Comparison of ENCODE assay signal across 8 cellular contexts in the genomic region with DNA sequence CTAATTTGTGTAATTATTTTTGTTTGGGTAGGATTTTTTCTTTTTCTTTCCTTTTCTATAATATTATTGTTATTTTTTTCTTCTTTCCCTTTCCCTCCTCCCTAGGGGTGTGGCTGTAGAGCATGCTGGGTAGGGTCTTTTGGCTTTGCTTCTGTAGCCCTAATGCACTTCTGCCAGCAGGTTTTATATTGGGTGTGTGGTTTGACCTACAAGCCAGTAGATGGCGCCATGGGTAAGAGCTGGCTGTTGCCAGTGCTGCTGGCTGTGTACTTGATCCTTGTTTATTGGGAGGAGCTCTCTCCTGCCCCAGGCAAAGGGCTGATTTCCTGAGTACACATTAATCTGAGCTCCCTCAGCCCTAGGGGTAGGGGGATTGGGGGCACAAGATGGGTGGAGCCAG.
DNase-seq lines count a peak whose midpoint lies in the region; ATAC-seq, FAIRE-seq and TF ChIP-seq lines count a peak whose summit lies in the region.
"Not testable (repeated sequence)": the region's sequence is repeated elsewhere in the genome, so short reads cannot be mapped to it uniquely, and the experiment has no call there.

No MANE protein-coding gene starts in this region.

- H3K27me3 ChIP-seq in GM06990 (replicated peaks; ENCODE audit: control insufficient read depth, insufficient read depth, low read length); OCI-LY3 (ENCODE audit: low read depth, low read length); endothelial cell of umbilical vein (ENCODE audit: control insufficient read depth in 2 of 2, insufficient read depth in 2 of 2, low read length in 2 of 2); keratinocyte (ENCODE audit: control insufficient read depth, extremely low read depth, insufficient read depth, low read length); prostate gland (replicated peaks; ENCODE audit: insufficient read depth): not testable (repeated sequence)

- H3K4me1 ChIP-seq in OCI-LY3 (ENCODE audit: low read length): peaks cover 15% of the 10 kb centered on the region
- H3K4me1 ChIP-seq in endothelial cell of umbilical vein (ENCODE audit: control insufficient read depth, extremely low read depth, insufficient read depth, low read length); keratinocyte (ENCODE audit: control insufficient read depth, extremely low read depth, insufficient read depth, low read length); prostate gland (replicated peaks): not testable (repeated sequence)

- H4K20me1 ChIP-seq in OCI-LY3 (ENCODE audit: insufficient read depth, low read length); endothelial cell of umbilical vein (replicated peaks; ENCODE audit: control insufficient read depth, extremely low read depth, insufficient read depth, low read length); keratinocyte (ENCODE audit: control insufficient read depth, extremely low read depth, insufficient read depth, low read length): not testable (repeated sequence)

- BruUV-seq in endothelial cell of umbilical vein (replicated peaks; lab: Mats Ljungman, UMichigan): not testable (repeated sequence)

- not testable (repeated sequence) for H3K79me2 ChIP-seq in OCI-LY3 (ENCODE audit: low read length); endothelial cell of umbilical vein (ENCODE audit: control insufficient read depth, insufficient read depth, low read length); keratinocyte (ENCODE audit: control insufficient read depth, insufficient read depth, low read length)

- peaks cover 43% of the 10 kb centered on the region for H3K4me1 Mint-ChIP-seq in activated CD8-positive, alpha-beta memory T cell treated with anti-CD3 and anti-CD28 coated beads, Interleukin-2, amount 10 ng/mL, durations not matched to agents 7 days and 5 days

- H3K4me3 Mint-ChIP-seq in activated CD8-positive, alpha-beta memory T cell treated with anti-CD3 and anti-CD28 coated beads, Interleukin-2, amount 10 ng/mL, durations not matched to agents 7 days and 5 days: not testable (repeated sequence)

- H3K27ac Mint-ChIP-seq in activated CD8-positive, alpha-beta memory T cell treated with anti-CD3 and anti-CD28 coated beads, Interleukin-2, amount 10 ng/mL, durations not matched to agents 7 days and 5 days: peak overlapping the region; percentile 85

- not testable (repeated sequence) for H3K36me3 ChIP-seq in GM06990 (ENCODE audit: control insufficient read depth, insufficient read depth, low read length); OCI-LY3 (replicated peaks; ENCODE audit: low read depth, low read length); endothelial cell of umbilical vein (ENCODE audit: control insufficient read depth in 2 of 2, extremely low read depth in 1 of 2, insufficient read depth in 2 of 2, low read length in 2 of 2); keratinocyte (ENCODE audit: control insufficient read depth in 2 of 2, extremely low read depth in 1 of 2, insufficient read depth in 2 of 2, low read length in 2 of 2); prostate gland

- H3K9me3 Mint-ChIP-seq in activated CD8-positive, alpha-beta memory T cell treated with anti-CD3 and anti-CD28 coated beads, Interleukin-2, amount 10 ng/mL, durations not matched to agents 7 days and 5 days (ENCODE audit: low read depth): not testable (repeated sequence)

- H3K4me3 ChIP-seq in AG04449 (ENCODE audit: low read depth, low read length); GM06990 (replicated peaks; ENCODE audit: low read depth, low read length); OCI-LY3 (ENCODE audit: low read length); endothelial cell of umbilical vein (replicated peaks in 1 of 3; ENCODE audit: insufficient read depth in 1 of 3, low read depth in 1 of 3, low read length in 3 of 3); keratinocyte (ENCODE audit: control insufficient read depth in 2 of 3, extremely low read depth in 1 of 3, insufficient read depth in 2 of 3, low read depth in 1 of 3, low read length in 3 of 3); prostate gland: not testable (repeated sequence)

- CTCF ChIA-PET in AG04449 (lab: Yijun Ruan, JAX) (interaction anchor here (0.8 to 4.7 kb wide), 7 partner anchors 25 to 267 kb away, joined by 3 to 22 read pairs (median 4); no protein-coding TSS in a partner anchor), endothelial cell of umbilical vein (lab: Charles Lee) (interaction anchor here (0.9 to 2.3 kb wide), 4 partner anchors 9 to 147 kb away, joined by 3 to 7 read pairs (median 4); no protein-coding TSS in a partner anchor)
- CTCF ChIA-PET in activated CD8-positive, alpha-beta memory T cell treated with anti-CD3 and anti-CD28 coated beads, Interleukin-2, amount 10 ng/mL, durations not matched to agents 7 days and 5 days (lab: Charles Lee): interaction anchor here (1.2 to 3.8 kb wide), 9 partner anchors 93 to 388 kb away, joined by 3 to 23 read pairs (median 5); no protein-coding TSS in a partner anchor

- not testable (repeated sequence) for TF ChIP-seq POLR2A in endothelial cell of umbilical vein (IDR thresholded peaks at IDR 0.05; ENCODE audit: low read depth, low read length); prostate gland (IDR thresholded peaks at IDR 0.05)

- not testable (repeated sequence) for H2AFZ ChIP-seq in OCI-LY3 (ENCODE audit: low read depth, low read length); endothelial cell of umbilical vein (ENCODE audit: low read depth, low read length); keratinocyte (ENCODE audit: control insufficient read depth, low read length)

- not testable (repeated sequence) for H3K27ac ChIP-seq in OCI-LY3 (ENCODE audit: low read length); endothelial cell of umbilical vein (ENCODE audit: insufficient read depth, low read depth, low read length); keratinocyte (ENCODE audit: control insufficient read depth, insufficient read depth, low read length); prostate gland

- DNase-seq in AG04449 (ENCODE audit: low read depth, low spot score); GM06990 (ENCODE audit: extremely low read depth, insufficient read length); keratinocyte (ENCODE audit: low read depth, low spot score); prostate gland (ENCODE audit: low spot score): not testable (repeated sequence)
- peak; percentile 18 for DNase-seq in LHCN-M2 (ENCODE audit: low read depth)
- DNase-seq in activated CD8-positive, alpha-beta memory T cell treated with anti-CD3 and anti-CD28 coated beads, Interleukin-2, amount 10 ng/mL, durations not matched to agents 7 days and 5 days: peak; percentile 44
- DNase-seq in endothelial cell of umbilical vein (ENCODE audit: low read depth, low spot score): peak; percentile 17

- dilution Hi-C loops in endothelial cell of umbilical vein (cut with MboI; ENCODE audit: extremely low pct_ligation_motif_present, low sequenced_read_pairs); keratinocyte (cut with MboI; ENCODE audit: extremely low pct_ligation_motif_present, low sequenced_read_pairs): not testable (repeated sequence)

- TF ChIP-seq CTCF in AG04449 (IDR thresholded peaks at IDR 0.05; ENCODE audit: insufficient read depth, low read length, missing control alignments): peak; percentile 29
- TF ChIP-seq CTCF in GM06990 (IDR thresholded peaks at IDR 0.05; ENCODE audit: insufficient read depth, low read length, poor library complexity, severe bottlenecking): peak; percentile 40
- TF ChIP-seq CTCF in OCI-LY3 (IDR thresholded peaks at IDR 0.05; ENCODE audit: low read depth, low read length): peak; percentile 35
- TF ChIP-seq CTCF in endothelial cell of umbilical vein (IDR thresholded peaks at IDR 0.05; ENCODE audit: extremely low read depth in 1 of 2, insufficient read depth in 1 of 2, low read depth in 1 of 2, low read length in 2 of 2): peak; percentile 14 to 50
- TF ChIP-seq CTCF in keratinocyte (optimal IDR thresholded peaks at IDR 0.05 in 1 of 3, IDR thresholded peaks at IDR 0.05 in 1 of 3, conservative IDR thresholded peaks at IDR 0.05 in 1 of 3; ENCODE audit: extremely low read depth in 1 of 3, insufficient read depth in 2 of 3, low read length in 3 of 3): peak in 2 of 3 experiments; percentile 26 to 40
- peak in 3 of 4 experiments; percentile 46 to 67 (median 59) for TF ChIP-seq CTCF in prostate gland (IDR thresholded peaks at IDR 0.05)

- H3K9me3 ChIP-seq in OCI-LY3 (ENCODE audit: insufficient read depth, low read length); endothelial cell of umbilical vein (replicated peaks; ENCODE audit: control insufficient read depth, insufficient read depth, low read length); keratinocyte (ENCODE audit: control insufficient read depth, low read depth, low read length); prostate gland: not testable (repeated sequence)

- peaks cover 22% of the 10 kb centered on the region for H3K36me3 Mint-ChIP-seq in activated CD8-positive, alpha-beta memory T cell treated with anti-CD3 and anti-CD28 coated beads, Interleukin-2, amount 10 ng/mL, durations not matched to agents 7 days and 5 days

- FAIRE-seq in endothelial cell of umbilical vein (lab: Jason Lieb, UNC): peak; percentile 18
- FAIRE-seq in keratinocyte (lab: Jason Lieb, UNC): peak; percentile 41

- not testable (repeated sequence) for H3K9ac ChIP-seq in OCI-LY3 (ENCODE audit: low read length); endothelial cell of umbilical vein (replicated peaks; ENCODE audit: extremely low read depth, insufficient read depth, low read length)
- peak overlapping the region; percentile 26 for H3K9ac ChIP-seq in keratinocyte (ENCODE audit: control insufficient read depth, extremely low read depth, insufficient read depth, low read length)

- POLR2A ChIA-PET in AG04449 (lab: Yijun Ruan, JAX); endothelial cell of umbilical vein (lab: Charles Lee): not testable (repeated sequence)

- not testable (repeated sequence) for H3K4me2 ChIP-seq in OCI-LY3 (ENCODE audit: low read length); endothelial cell of umbilical vein (ENCODE audit: insufficient read depth, low read length); keratinocyte (ENCODE audit: control insufficient read depth, extremely low read depth, insufficient read depth, low read depth, low read length)

- H3K27me3 Mint-ChIP-seq in activated CD8-positive, alpha-beta memory T cell treated with anti-CD3 and anti-CD28 coated beads, Interleukin-2, amount 10 ng/mL, durations not matched to agents 7 days and 5 days: not testable (repeated sequence)

- H3K9me1 ChIP-seq in endothelial cell of umbilical vein (replicated peaks; ENCODE audit: control insufficient read depth, extremely low read depth, insufficient read depth, low read length); keratinocyte (ENCODE audit: control insufficient read depth, extremely low read depth, insufficient read depth, low read length): not testable (repeated sequence)

- not testable (repeated sequence) for ATAC-seq in activated CD8-positive, alpha-beta memory T cell treated with anti-CD3 and anti-CD28 coated beads, Interleukin-2, amount 10 ng/mL, durations not matched to agents 7 days and 5 days

- WGBS in prostate gland: 0% methylated on average over 1 of the region's 1 CpG

- intact Hi-C loops in endothelial cell of umbilical vein (cut with micrococcal nuclease): loop anchor here (5.0 kb wide), 1 partner anchor 147 kb away; no protein-coding TSS in a partner anchor
- intact Hi-C loops in prostate gland (cut with DNase I): not testable (repeated sequence)
